Comparison of ENCODE assay signal across 17 cellular contexts in the genomic region with DNA sequence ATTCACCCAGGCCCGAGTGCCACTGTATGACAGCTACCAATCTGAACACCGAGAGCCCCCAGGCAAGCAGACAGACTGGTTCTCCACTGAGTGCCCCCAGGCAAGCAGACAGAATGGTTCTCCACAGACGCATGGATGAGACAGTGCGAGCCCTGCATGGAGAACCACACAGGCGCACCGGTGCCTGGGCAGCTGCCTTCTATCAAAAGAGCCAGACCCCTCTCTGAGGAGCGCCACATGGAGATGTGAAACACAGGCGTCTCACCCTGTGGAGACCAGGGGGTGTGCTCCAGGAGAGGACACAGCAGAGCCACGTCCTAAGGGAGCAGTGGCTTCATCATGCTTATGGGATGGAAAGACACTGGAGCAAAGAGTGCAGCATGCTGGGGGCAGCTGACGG.
"Had no signal": no experiment of that assay in that cellular context is flagged by ENCODE, and none has a peak within 500 bp of the region (broad histone marks: within the 10 kb centered on the region; RNA-seq: fewer than 3 reads in every experiment).

No MANE protein-coding gene starts in this region.

- H3K9me3 Mint-ChIP-seq: activated naive CD4-positive, alpha-beta T cell treated with anti-CD3 and anti-CD28 coated beads, Interleukin-2, amount 50 U/mL, for 24 hours; dendritic cell treated with granulocyte-macrophage colony-stimulating factor and Interleukin-4, amounts not matched to agents 40 ng/mL and 50 ng/mL, for 4 days; effector memory CD8-positive, alpha-beta T cell; memory B cell; naive B cell; neural crest cell; stimulated activated memory B cell treated with anti-CD40 and anti-IgM and Interleukin-4, amounts not matched to agents 10 μg/mL and 1 μg/mL and 100 μg/mL, for 72 hours had no signal

- H3K4me3 Mint-ChIP-seq: activated naive CD4-positive, alpha-beta T cell treated with anti-CD3 and anti-CD28 coated beads, Interleukin-2, amount 50 U/mL, for 24 hours; dendritic cell treated with granulocyte-macrophage colony-stimulating factor and Interleukin-4, amounts not matched to agents 40 ng/mL and 50 ng/mL, for 4 days; effector memory CD8-positive, alpha-beta T cell; memory B cell; naive B cell; neural crest cell; stimulated activated memory B cell treated with anti-CD40 and anti-IgM and Interleukin-4, amounts not matched to agents 10 μg/mL and 1 μg/mL and 100 μg/mL, for 72 hours had no signal

- H3K4me1 ChIP-seq: breast epithelium, right lobe of liver, uterus had no signal

- DNase-seq: activated CD4-positive, alpha-beta T cell treated with anti-CD3 and anti-CD28 coated beads, Interleukin-2, amount 50 U/mL, for 4 hours; activated gamma-delta T cell; effector memory CD8-positive, alpha-beta T cell; foreskin fibroblast; naive B cell; right lobe of liver; stimulated activated CD4-positive, alpha-beta T cell treated with anti-CD3 and anti-CD28 coated beads, Interleukin-4, amount 100 ng/mL, for 4 hours; T-helper 2 cell; tibial artery; uterus had no signal

- H3K4me1 Mint-ChIP-seq: activated naive CD4-positive, alpha-beta T cell treated with anti-CD3 and anti-CD28 coated beads, Interleukin-2, amount 50 U/mL, for 24 hours had no signal

- H3K27ac ChIP-seq: breast epithelium, right lobe of liver had no signal

- ATAC-seq: effector memory CD8-positive, alpha-beta T cell; left lobe of liver; right lobe of liver; stimulated activated memory B cell treated with anti-CD40 and anti-IgM and Interleukin-4, amounts not matched to agents 10 μg/mL and 1 μg/mL and 100 μg/mL, for 72 hours had no signal

- H3K27me3 Mint-ChIP-seq: activated naive CD4-positive, alpha-beta T cell treated with anti-CD3 and anti-CD28 coated beads, Interleukin-2, amount 50 U/mL, for 24 hours; dendritic cell treated with granulocyte-macrophage colony-stimulating factor and Interleukin-4, amounts not matched to agents 40 ng/mL and 50 ng/mL, for 4 days; effector memory CD8-positive, alpha-beta T cell; memory B cell; naive B cell; stimulated activated memory B cell treated with anti-CD40 and anti-IgM and Interleukin-4, amounts not matched to agents 10 μg/mL and 1 μg/mL and 100 μg/mL, for 72 hours had no signal

- H3K27ac Mint-ChIP-seq: activated naive CD4-positive, alpha-beta T cell treated with anti-CD3 and anti-CD28 coated beads, Interleukin-2, amount 50 U/mL, for 24 hours; dendritic cell treated with granulocyte-macrophage colony-stimulating factor and Interleukin-4, amounts not matched to agents 40 ng/mL and 50 ng/mL, for 4 days; effector memory CD8-positive, alpha-beta T cell; memory B cell; stimulated activated memory B cell treated with anti-CD40 and anti-IgM and Interleukin-4, amounts not matched to agents 10 μg/mL and 1 μg/mL and 100 μg/mL, for 72 hours had no signal

- H3K36me3 ChIP-seq: breast epithelium, uterus had no signal

- H3K27me3 ChIP-seq: breast epithelium, right lobe of liver, tibial artery, uterus had no signal

- H3K4me3 ChIP-seq: breast epithelium, right lobe of liver, tibial artery, uterus had no signal

- H3K9me3 ChIP-seq: breast epithelium, right lobe of liver, tibial artery, uterus had no signal
